8 cellular contexts compared by ENCODE assay signal in the genomic region with DNA sequence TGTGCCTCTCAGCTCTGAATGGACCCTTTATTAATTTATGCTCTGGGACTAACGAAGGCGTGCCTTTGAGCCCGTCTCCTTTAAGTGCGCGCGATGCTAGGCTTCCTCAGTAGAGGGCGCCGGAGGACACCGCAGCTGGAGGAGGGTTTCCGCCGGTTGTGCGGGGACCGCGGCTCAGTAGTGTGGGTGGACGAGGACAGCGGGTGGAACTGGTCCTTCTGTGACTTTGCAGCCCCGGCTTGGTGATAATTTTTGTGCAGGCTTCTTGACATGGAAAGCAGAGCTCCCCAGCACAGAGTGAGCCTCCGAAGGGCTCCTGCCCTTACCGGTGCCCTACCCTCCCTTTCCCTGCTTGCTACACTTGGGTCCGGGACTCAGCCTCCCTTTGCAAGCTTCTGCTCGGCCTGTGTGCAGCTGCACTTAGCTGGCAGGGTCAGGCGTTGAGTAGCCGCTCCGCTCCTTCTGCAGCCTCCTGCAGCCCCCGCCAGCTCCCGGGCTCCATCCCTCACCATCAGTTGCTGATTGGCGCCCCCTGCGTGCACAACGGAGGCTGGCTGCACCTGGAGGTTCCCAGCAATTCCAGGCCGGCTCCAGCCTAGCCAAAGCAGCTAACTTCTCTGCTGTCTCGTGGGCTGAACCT. TPM values are rescaled to one million over a fixed set of nuclear protein-coding genes. Genes with fewer than 3 reads are reported as not detected.
DNase-seq lines count a peak whose midpoint lies in the region; ATAC-seq, FAIRE-seq and TF ChIP-seq lines count a peak whose summit lies in the region.

No MANE protein-coding gene starts in this region.

- H2AFZ ChIP-seq in endothelial cell of umbilical vein (ENCODE audit: low read depth, low read length), result peak overlapping the region; percentile 92

- H3K4me2 ChIP-seq in endothelial cell of umbilical vein (ENCODE audit: insufficient read depth, low read length), result peak overlapping the region; percentile 68

- no peaks in the 10 kb centered on the region for H3K36me3 ChIP-seq in endothelial cell of umbilical vein (ENCODE audit: control insufficient read depth in 2 of 2, extremely low read depth in 1 of 2, insufficient read depth in 2 of 2, low read length in 2 of 2)

- POLR2A ChIA-PET in CD4-positive, alpha-beta T cell (lab: Charles Lee), result interaction anchor here (1.0 to 1.7 kb wide), 3 partner anchors 26 to 1349 kb away, joined by 3 to 10 read pairs (median 7); a partner anchor contains a TSS
- POLR2A ChIA-PET in endothelial cell of umbilical vein (lab: Charles Lee), result interaction anchor here (0.9 kb wide), 1 partner anchor 27 kb away, joined by 4 read pairs; a partner anchor contains a TSS

- H3K4me1 ChIP-seq in endothelial cell of umbilical vein (ENCODE audit: control insufficient read depth, extremely low read depth, insufficient read depth, low read length), result peaks cover 4% of the 10 kb centered on the region

- dilution Hi-C loops in endothelial cell of umbilical vein (cut with MboI; ENCODE audit: extremely low pct_ligation_motif_present, low sequenced_read_pairs), result no loop called here

- peak overlapping the region; percentile 94 for H3K4me3 Mint-ChIP-seq in CD4-positive, alpha-beta T cell
- peak overlapping the region; percentile 77 for H3K4me3 Mint-ChIP-seq in mesothelial cell of epicardium

- H4K20me1 ChIP-seq in endothelial cell of umbilical vein (replicated peaks; ENCODE audit: control insufficient read depth, extremely low read depth, insufficient read depth, low read length), result no peaks in the 10 kb centered on the region

- H3K27ac Mint-ChIP-seq in CD4-positive, alpha-beta T cell, result no peak overlapping the region
- H3K27ac Mint-ChIP-seq in mesothelial cell of epicardium, result peak overlapping the region; percentile 47

- no TSS peak for BruUV-seq in endothelial cell of umbilical vein (replicated peaks; lab: Mats Ljungman, UMichigan)

- no peak for TF ChIP-seq POLR2A in endothelial cell of umbilical vein (IDR thresholded peaks at IDR 0.05; ENCODE audit: low read depth, low read length)

- ATAC-seq in CD4-positive, alpha-beta T cell (ENCODE audit: poor library complexity), result peak; percentile 93
- ATAC-seq in GM19452 (IDR thresholded peaks at IDR 0.05; ENCODE audit: unreplicated experiment) (peak; percentile 87), HG03558 (IDR thresholded peaks at IDR 0.05; ENCODE audit: extremely low read depth, unreplicated experiment) (peak; percentile 74)

- TF ChIP-seq CTCF in CD4-positive, alpha-beta T cell (IDR thresholded peaks at IDR 0.05), result peak; percentile 84
- peak; percentile 69 to 90 for TF ChIP-seq CTCF in endothelial cell of umbilical vein (IDR thresholded peaks at IDR 0.05; ENCODE audit: extremely low read depth in 1 of 2, insufficient read depth in 1 of 2, low read depth in 1 of 2, low read length in 2 of 2)
- TF ChIP-seq CTCF in mesothelial cell of epicardium (IDR thresholded peaks at IDR 0.05; ENCODE audit: unreplicated experiment), result peak; percentile 59

- no peak overlapping the region for H3K9ac ChIP-seq in endothelial cell of umbilical vein (replicated peaks; ENCODE audit: extremely low read depth, insufficient read depth, low read length)

- peak; percentile 76 for FAIRE-seq in endothelial cell of umbilical vein (lab: Jason Lieb, UNC)

- intact Hi-C loops in CD4-positive, alpha-beta T cell (cut with DNase I, micrococcal nuclease), result loop anchor here (2.0 to 10.0 kb wide), 4 partner anchors 25 to 2001 kb away; a partner anchor contains a TSS
- intact Hi-C loops in endothelial cell of umbilical vein (cut with micrococcal nuclease), result loop anchor here (2.0 to 10.0 kb wide), 4 partner anchors 27 to 1803 kb away; a partner anchor contains a TSS

- H3K9me3 ChIP-seq in CD4-positive, alpha-beta T cell (ENCODE audit: control insufficient read depth, low read length), result no peaks in the 10 kb centered on the region
- H3K9me3 ChIP-seq in endothelial cell of umbilical vein (replicated peaks; ENCODE audit: control insufficient read depth, insufficient read depth, low read length), result no peaks in the 10 kb centered on the region

- no peak overlapping the region for H3K27ac ChIP-seq in CD4-positive, alpha-beta T cell (ENCODE audit: low read depth, low read length)
- H3K27ac ChIP-seq in endothelial cell of umbilical vein (ENCODE audit: insufficient read depth, low read depth, low read length), result no peak overlapping the region

- CTCF ChIA-PET in CD4-positive, alpha-beta T cell (lab: Charles Lee), result interaction anchor here (1.0 to 1.9 kb wide), 7 partner anchors 9 to 41 kb away, joined by 3 to 17 read pairs (median 6); a partner anchor contains a TSS
- CTCF ChIA-PET in endothelial cell of umbilical vein (lab: Charles Lee), result interaction anchor here (0.7 to 4.4 kb wide), 40 partner anchors 12 to 1944 kb away, joined by 3 to 32 read pairs (median 4); a partner anchor contains a TSS

- H3K79me2 ChIP-seq in endothelial cell of umbilical vein (ENCODE audit: control insufficient read depth, insufficient read depth, low read length), result no peaks in the 10 kb centered on the region

- H3K36me3 Mint-ChIP-seq in CD4-positive, alpha-beta T cell (ENCODE audit: low read depth), result no peaks in the 10 kb centered on the region
- H3K36me3 Mint-ChIP-seq in mesothelial cell of epicardium, result no peaks in the 10 kb centered on the region

- no peaks in the 10 kb centered on the region for H3K9me3 Mint-ChIP-seq in CD4-positive, alpha-beta T cell
- H3K9me3 Mint-ChIP-seq in mesothelial cell of epicardium, result no peaks in the 10 kb centered on the region

- no peaks in the 10 kb centered on the region for H3K27me3 ChIP-seq in CD4-positive, alpha-beta T cell (ENCODE audit: control insufficient read depth, insufficient read depth, low read length)
- H3K27me3 ChIP-seq in endothelial cell of umbilical vein (ENCODE audit: control insufficient read depth in 2 of 2, insufficient read depth in 2 of 2, low read length in 2 of 2), result peaks cover 4 to 5% of the 10 kb centered on the region in 2 experiments

- H3K27me3 Mint-ChIP-seq in CD4-positive, alpha-beta T cell, result peaks cover 21% of the 10 kb centered on the region
- peaks cover 30% of the 10 kb centered on the region for H3K27me3 Mint-ChIP-seq in mesothelial cell of epicardium (ENCODE audit: low read depth)

- peak; percentile 55 to 81 (median 71) for DNase-seq in CD4-positive, alpha-beta T cell
- DNase-seq in NOMO-1 (lab: John Stamatoyannopoulos, UW; ENCODE audit: unreplicated experiment in 2 of 2), result peak; percentile 44 to 52
- DNase-seq in activated CD8-positive, alpha-beta memory T cell treated with anti-CD3 and anti-CD28 coated beads, Interleukin-2, amount 50 U/mL, for 48 hours, result peak; percentile 90
- peak; percentile 64 for DNase-seq in endothelial cell of umbilical vein (ENCODE audit: low read depth, low spot score)
- DNase-seq in mesothelial cell of epicardium (ENCODE audit: low spot score in 2 of 2, unreplicated experiment in 2 of 2), result peak; percentile 65 to 90
- peak; percentile 44 to 53 for DNase-seq in stimulated activated CD8-positive, alpha-beta memory T cell treated with anti-CD3 and anti-CD28 coated beads, Interleukin-15, amount 100 ng/mL, for 4 hours (ENCODE audit: low read depth in 2 of 2)

- H3K9me1 ChIP-seq in endothelial cell of umbilical vein (replicated peaks; ENCODE audit: control insufficient read depth, extremely low read depth, insufficient read depth, low read length), result no peaks in the 10 kb centered on the region

- peaks cover 18% of the 10 kb centered on the region for H3K4me1 Mint-ChIP-seq in CD4-positive, alpha-beta T cell (ENCODE audit: low read depth)
- H3K4me1 Mint-ChIP-seq in mesothelial cell of epicardium, result peaks cover 22% of the 10 kb centered on the region

- H3K4me3 ChIP-seq in endothelial cell of umbilical vein (replicated peaks in 1 of 3; ENCODE audit: insufficient read depth in 1 of 3, low read depth in 1 of 3, low read length in 3 of 3), result peak overlapping the region in 2 of 3 experiments; percentile 23 to 26

TF ChIP-seq in endothelial cell of umbilical vein, 7 proteins besides CTCF, POLR2A, EP300 and RAD21:
- TF ChIP-seq JUN (IDR thresholded peaks at IDR 0.05; ENCODE audit: borderline replicate concordance, insufficient read depth, insufficient read length, low read depth), result no peak
- TF ChIP-seq FOS (IDR thresholded peaks at IDR 0.05; ENCODE audit: borderline replicate concordance, insufficient read depth, low read length), result peak; percentile 1
- TF ChIP-seq EZH2 (IDR thresholded peaks at IDR 0.05; ENCODE audit: borderline replicate concordance, low read depth, low read length, severe bottlenecking), result no peak

RNA-seq across cellular contexts. Expression of a gene that starts 26.8 kb away (rescaled TPM):
- total RNA-seq in CD4-positive, alpha-beta T cell, result 10 to 100 TPM; 39.3 to 39.6 TPM
- total RNA-seq in endothelial cell of umbilical vein, result 27.5 and 31.2 TPM in 2 replicates
- 3.7 and 5.2 TPM in 2 replicates for polyA plus RNA-seq in endothelial cell of umbilical vein
- polyA plus RNA-seq in endothelial cell of umbilical vein (2011; cell fraction: cytosol; rRNA removed), result 8.3 and 8.9 TPM in 2 replicates
- polyA plus RNA-seq in endothelial cell of umbilical vein (2011; cell fraction: nucleus; rRNA removed), result 34.0 and 47.8 TPM in 2 replicates
- polyA plus RNA-seq in endothelial cell of umbilical vein (2012), result 11.6 and 16.6 TPM in 2 replicates
- polyA minus RNA-seq in endothelial cell of umbilical vein, result 18.4 and 19.2 TPM in 2 replicates
- 17.4 TPM for polyA minus RNA-seq in endothelial cell of umbilical vein (2011; cell fraction: cytosol; rRNA and poly(A)+ RNA removed)
- 43.3 and 52.6 TPM in 2 replicates for polyA minus RNA-seq in endothelial cell of umbilical vein (2011; cell fraction: nucleus; rRNA and poly(A)+ RNA removed)
- total RNA-seq in mesothelial cell of epicardium, result 53.1 to 56.8 TPM (median 55.6 TPM) in 3 replicates
